ENCODE assay signal across 22 cellular contexts in genomic region chr10:72002354-72003295, GRCh38. TPM values are rescaled to one million over a fixed set of nuclear protein-coding genes. Genes with fewer than 3 reads are reported as not detected.
"Had no signal": no experiment of that assay in that cellular context is flagged by ENCODE, and none has a peak within 500 bp of the region (broad histone marks: within the 10 kb centered on the region; RNA-seq: fewer than 3 reads in every experiment).

No MANE protein-coding gene starts in this region.

- DNase-seq: activated CD4-positive, alpha-beta T cell treated with anti-CD3 and anti-CD28 coated beads for 4 hours; activated CD4-positive, alpha-beta T cell treated with anti-CD3 and anti-CD28 coated beads, Interleukin-2, amount 50 U/mL, for 48 hours; activated CD4-positive, CD25-positive, alpha-beta regulatory T cell; activated naive CD4-positive, alpha-beta T cell treated with Interleukin-2 at 50 U/mL for 16 hours; activated naive CD8-positive, alpha-beta T cell treated with anti-CD3 and anti-CD28 coated beads for 36 hours; activated T-cell treated with anti-CD3 and anti-CD28 coated beads, Interleukin-2, amount 50 U/mL, for 48 hours; amniotic stem cell; body of pancreas; central memory CD4-positive, alpha-beta T cell; effector memory CD8-positive, alpha-beta T cell; head of caudate nucleus; left colon; nucleus accumbens; stimulated activated CD4-positive, alpha-beta T cell treated with anti-CD3 and anti-CD28 coated beads, Interleukin-4, amount 100 ng/mL, for 1 hour; stimulated activated naive CD4-positive, alpha-beta T cell treated with Interleukin-2 at 50 U/mL for 16 hours; SW 1271; T-helper 17 cell; thyroid gland; upper lobe of right lung had no signal

- H3K27me3 ChIP-seq: body of pancreas, thyroid gland, upper lobe of right lung had no signal

- H3K4me3 ChIP-seq: body of pancreas, lung, SK-N-MC, thyroid gland, upper lobe of right lung had no signal

- ATAC-seq: body of pancreas; effector memory CD8-positive, alpha-beta T cell; esophagus mucosa; left colon; T-helper 17 cell; upper lobe of right lung had no signal

- H3K9me3 ChIP-seq: body of pancreas, thyroid gland, upper lobe of right lung had no signal

- H3K27ac ChIP-seq: SK-N-MC, thyroid gland, upper lobe of right lung had no signal

- H3K36me3 ChIP-seq: upper lobe of right lung had no signal

RNA-seq across cellular contexts. Expression of gene CHST3, which starts 38.4 kb away (rescaled TPM):
- total RNA-seq: T-helper 17 cell had no signal
